ENCODE assay signal across 1 cellular context in genomic region chr2:118251427-118251826, GRCh38.
TF ChIP-seq lines count a peak whose summit lies in the region.

No MANE protein-coding gene starts in this region.

TF ChIP-seq in GM23338, 12 proteins besides CTCF, POLR2A, EP300 and RAD21 (continued from another document):
- TF ChIP-seq REST (IDR thresholded peaks at IDR 0.05; ENCODE audit: unreplicated experiment): no peak
- no peak for TF ChIP-seq NANOG (IDR thresholded peaks at IDR 0.05; ENCODE audit: borderline replicate concordance)
- TF ChIP-seq EZH2 (IDR thresholded peaks at IDR 0.05; ENCODE audit: low read depth, unreplicated experiment): no peak
- TF ChIP-seq STAT1 (IDR thresholded peaks at IDR 0.05; ENCODE audit: unreplicated experiment): no peak
- no peak for TF ChIP-seq EZH2phosphoT487 (IDR thresholded peaks at IDR 0.05; ENCODE audit: unreplicated experiment)
- no peak for TF ChIP-seq ZNF114 (CRISPR knock-in tag; IDR thresholded peaks at IDR 0.05)
